8 cellular contexts compared by ENCODE assay signal in the genomic region with DNA sequence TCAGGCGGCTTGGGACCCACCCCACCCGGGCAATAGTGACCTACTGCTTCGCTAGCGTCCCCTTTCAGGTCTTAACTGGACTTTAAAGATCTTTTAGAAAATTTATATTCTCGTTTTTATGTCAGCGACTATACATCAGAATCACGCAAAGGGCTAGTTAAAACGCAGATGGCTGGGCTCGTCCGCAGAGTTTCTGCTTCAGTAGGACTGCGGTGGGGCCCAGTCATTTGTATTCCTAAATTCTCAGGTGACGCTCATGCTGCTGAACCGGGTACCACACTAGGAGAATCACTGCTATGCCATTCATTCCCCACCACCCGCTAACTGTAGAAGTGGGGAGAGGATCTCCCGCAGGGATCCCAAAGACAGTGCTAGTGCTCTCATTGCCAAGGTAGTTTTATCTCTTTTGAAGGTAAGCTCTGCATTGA. TPM values are rescaled to one million over a fixed set of nuclear protein-coding genes. Genes with fewer than 3 reads are reported as not detected.
DNase-seq lines count a peak whose midpoint lies in the region; ATAC-seq, FAIRE-seq and TF ChIP-seq lines count a peak whose summit lies in the region.

No MANE protein-coding gene starts in this region.

- WGBS in K562 (ENCODE audit: insufficient coverage, low coverage, missing lambda C conversion rate) = 8% methylated on average over 14 of the region's 15 CpGs
- 8 to 12% methylated on average over 14 to 15 of the region's 15 CpGs for WGBS in thyroid gland, 2 donors

- TF ChIP-seq POLR2A in K562 (conservative IDR thresholded peaks at IDR 0.05) (no peak), thyroid gland (IDR thresholded peaks at IDR 0.05) (no peak)

- no peaks in the 10 kb centered on the region for H3K79me2 ChIP-seq in K562 (ENCODE audit: control insufficient read depth, insufficient read depth, low read length)
- H3K79me2 ChIP-seq in neural progenitor cell (ENCODE audit: low read depth) = peaks cover 20% of the 10 kb centered on the region
- no peaks in the 10 kb centered on the region for H3K79me2 ChIP-seq in OCI-LY7 (ENCODE audit: insufficient read depth, low read depth, low read length)

- H3K4me3 ChIP-seq in HUES6 (ENCODE audit: low read depth, low read length) (peak overlapping the region; percentile 66), K562 (peak overlapping the region; percentile 54), neural progenitor cell (peak overlapping the region; percentile 89), thyroid gland (replicated peaks in 1 of 3) (peak overlapping the region in 1 of 3 donors; percentile 41), OCI-LY7 (ENCODE audit: low read depth, low read length, poor library complexity, severe bottlenecking) (no peak overlapping the region)

- H3K9me3 Mint-ChIP-seq in neural progenitor cell = no peaks in the 10 kb centered on the region

- no peaks in the 10 kb centered on the region for H3K9me3 ChIP-seq in HUES6 (ENCODE audit: control insufficient read depth, insufficient read depth, low read depth, low read length)
- no peaks in the 10 kb centered on the region for H3K9me3 ChIP-seq in K562 (replicated peaks; ENCODE audit: control insufficient read depth, insufficient read depth, low read depth, low read length)
- H3K9me3 ChIP-seq in neural progenitor cell (ENCODE audit: low read depth) = no peaks in the 10 kb centered on the region
- H3K9me3 ChIP-seq in thyroid gland = no peaks in the 10 kb centered on the region
- no peaks in the 10 kb centered on the region for H3K9me3 ChIP-seq in OCI-LY7 (ENCODE audit: low read length)

- TF ChIP-seq RAD21 in K562 (CRISPR knock-in tag; conservative IDR thresholded peaks at IDR 0.05 in 1 of 2, IDR thresholded peaks at IDR 0.05 in 1 of 2) = no peak

- H3K9me2 ChIP-seq in OCI-LY7 (ENCODE audit: insufficient read depth, low read length) = no peaks in the 10 kb centered on the region

- no peaks in the 10 kb centered on the region for H3K9me1 ChIP-seq in K562 (ENCODE audit: control insufficient read depth, insufficient read depth, low read length)

- H3K27ac Mint-ChIP-seq in neural progenitor cell = peak overlapping the region; percentile 28

- in situ Hi-C loops in K562 (cut with MboI) = no loop called here

- no peaks in the 10 kb centered on the region for H3K36me3 Mint-ChIP-seq in neural progenitor cell

- FAIRE-seq in K562 (lab: Jason Lieb, UNC) = peak; percentile 35

- H3K4me2 ChIP-seq in K562 (ENCODE audit: insufficient read depth, low read length) = peak overlapping the region; percentile 46
- H3K4me2 ChIP-seq in neural progenitor cell = peak overlapping the region; percentile 84
- no peak overlapping the region for H3K4me2 ChIP-seq in OCI-LY7 (ENCODE audit: low read length)

- peak overlapping the region; percentile 87 for H3K4me3 Mint-ChIP-seq in neural progenitor cell

- 0 out of 2 replicates have a peak overlapping the region, but pooled peaks have one; percentile 15 for H3K27ac ChIP-seq in HUES6 (ENCODE audit: low read depth, low read length)
- H3K27ac ChIP-seq in K562 (ENCODE audit: extremely low read depth, low read depth, low read length) = no peak overlapping the region
- H3K27ac ChIP-seq in neural progenitor cell = no peak overlapping the region
- H3K27ac ChIP-seq in thyroid gland = no peak overlapping the region
- no peak overlapping the region for H3K27ac ChIP-seq in OCI-LY7 (ENCODE audit: low read depth, low read length, poor library complexity, severe bottlenecking)

- peaks cover 45% of the 10 kb centered on the region for H3K4me1 Mint-ChIP-seq in neural progenitor cell

- DNase-seq in DMS53 treated with DMSO at 0.1 percent for 48 hours (lab: John Stamatoyannopoulos, UW; ENCODE audit: unreplicated experiment) (peak; percentile 73), K562 (ENCODE audit: extremely low read depth in 1 of 4, low spot score in 3 of 4) (no peak), neural progenitor cell (ENCODE audit: low spot score) (peak; percentile 74), thyroid gland (no peak), OCI-LY7 (ENCODE audit: low spot score) (no peak), activated gamma-delta T cell (lab: John Stamatoyannopoulos, UW) (no peak)

- H2AFZ ChIP-seq in K562 (ENCODE audit: low read depth, low read length) (peak overlapping the region; percentile 72), neural progenitor cell (replicated peaks) (peak overlapping the region; percentile 74), OCI-LY7 (ENCODE audit: low read length) (no peak overlapping the region)

- BruUV-seq in K562 (replicated peaks; lab: Mats Ljungman, UMichigan) (no TSS peak), OCI-LY7 (replicated peaks; lab: Mats Ljungman, UMichigan) (no TSS peak)

- ATAC-seq in K562 (no peak), GM18907 (IDR thresholded peaks at IDR 0.05; ENCODE audit: unreplicated experiment) (no peak)

- intact Hi-C loops in K562 (cut with micrococcal nuclease) = no loop called here
- intact Hi-C loops in thyroid gland (cut with DNase I) = no loop called here
- intact Hi-C loops in OCI-LY7 (cut with micrococcal nuclease; ENCODE audit: unreplicated experiment) = no loop called here

- H3K27me3 Mint-ChIP-seq in neural progenitor cell (ENCODE audit: insufficient read depth, low read depth) = peaks cover 32% of the 10 kb centered on the region

- CTCF ChIA-PET in K562 (lab: Yijun Ruan, JAX; ENCODE audit: low intra/inter-chr PET ratio) (no interaction called here), OCI-LY7 (lab: Charles Lee; ENCODE audit: unreplicated experiment) (no interaction called here)

- H3K36me3 ChIP-seq in HUES6 (ENCODE audit: control insufficient read depth, insufficient read depth, low read length) (no peaks in the 10 kb centered on the region), K562 (ENCODE audit: control insufficient read depth, insufficient read depth, low read length) (no peaks in the 10 kb centered on the region), neural progenitor cell (no peaks in the 10 kb centered on the region), thyroid gland (no peaks in the 10 kb centered on the region), OCI-LY7 (ENCODE audit: insufficient read depth, low read length) (no peaks in the 10 kb centered on the region)

- no peak for TF ChIP-seq EP300 in K562 (IDR thresholded peaks at IDR 0.05; ENCODE audit: low read length)

- H3K9ac ChIP-seq in HUES6 (ENCODE audit: low read length) = peak overlapping the region; percentile 21
- no peak overlapping the region; a peak in 1 of 4 replicates for H3K9ac ChIP-seq in K562 (ENCODE audit: insufficient read depth in 1 of 2, low read depth in 2 of 2, low read length in 2 of 2)
- no peak overlapping the region for H3K9ac ChIP-seq in neural progenitor cell

- peaks cover 47% of the 10 kb centered on the region for H3K27me3 ChIP-seq in HUES6 (ENCODE audit: control insufficient read depth, insufficient read depth, low read length)
- peaks cover 16 to 23% of the 10 kb centered on the region in 2 experiments for H3K27me3 ChIP-seq in K562 (ENCODE audit: control insufficient read depth in 2 of 2, insufficient read depth in 2 of 2, low read length in 2 of 2)
- H3K27me3 ChIP-seq in neural progenitor cell = peaks cover 35% of the 10 kb centered on the region
- H3K27me3 ChIP-seq in thyroid gland = peaks cover 42% of the 10 kb centered on the region

- H3F3A ChIP-seq in neural progenitor cell (ENCODE audit: low read depth) = peaks cover 55% of the 10 kb centered on the region

- POLR2A ChIA-PET in K562 (lab: Yijun Ruan, JAX) = no interaction called here
- POLR2A ChIA-PET in OCI-LY7 (lab: Charles Lee) = no interaction called here

- peaks cover 4% of the 10 kb centered on the region; the same call in 1 of the 2 replicates for H4K20me1 ChIP-seq in K562 (replicated peaks; ENCODE audit: control insufficient read depth, insufficient read depth, low read length)
- H4K20me1 ChIP-seq in neural progenitor cell (ENCODE audit: low read depth) = no peaks in the 10 kb centered on the region
- H4K20me1 ChIP-seq in OCI-LY7 (ENCODE audit: insufficient read depth, low read length) = no peaks in the 10 kb centered on the region

- peaks cover 43% of the 10 kb centered on the region for H3K4me1 ChIP-seq in HUES6 (ENCODE audit: control insufficient read depth, insufficient read depth, low read length)
- peaks cover 8 to 14% of the 10 kb centered on the region in 2 experiments; a peak in 3 of 5 replicates for H3K4me1 ChIP-seq in K562 (replicated peaks in 1 of 2; ENCODE audit: control insufficient read depth in 2 of 2, insufficient read depth in 2 of 2, low read length in 2 of 2)
- peaks cover 50% of the 10 kb centered on the region for H3K4me1 ChIP-seq in neural progenitor cell
- peaks cover 7 to 14% of the 10 kb centered on the region in 2 donors for H3K4me1 ChIP-seq in thyroid gland
- H3K4me1 ChIP-seq in OCI-LY7 (ENCODE audit: insufficient read depth, low read length, poor library complexity, severe bottlenecking) = no peaks in the 10 kb centered on the region

- TF ChIP-seq CTCF in K562 (IDR thresholded peaks at IDR 0.05 in 2 of 3, conservative IDR thresholded peaks at IDR 0.05 in 1 of 3; ENCODE audit: insufficient read depth in 2 of 3, low read depth in 1 of 3, low read length in 3 of 3) (no peak), neural progenitor cell (IDR thresholded peaks at IDR 0.05) (no peak), thyroid gland (IDR thresholded peaks at IDR 0.05) (no peak), OCI-LY7 (conservative IDR thresholded peaks at IDR 0.05; ENCODE audit: low read length) (no peak)

TF ChIP-seq in K562, 482 proteins besides CTCF, POLR2A, EP300 and RAD21 (continues in another document):
- no peak for TF ChIP-seq CBX2 (IDR thresholded peaks at IDR 0.05; ENCODE audit: insufficient read depth, low read length, poor library complexity, severe bottlenecking)

RNA-seq across cellular contexts. Expression of gene SP8, which starts 12.0 kb away (rescaled TPM):
- 0.53 and 0.62 TPM in 2 replicates for total RNA-seq in K562 (2011; cell fraction: chromatin; rRNA removed; ENCODE audit: low replicate concordance)
- 0.53 and 0.83 TPM in 2 replicates for total RNA-seq in K562 (2011; cell fraction: nucleolus; rRNA removed)
- 0.59 and 0.76 TPM in 2 replicates for total RNA-seq in K562 (2011; cell fraction: nucleoplasm; rRNA removed)
- 0.16 and 0.73 TPM in 2 replicates for total RNA-seq in K562 (2014; rRNA removed)
- 0.13 and 0.15 TPM in 2 replicates for total RNA-seq in K562 (2014; rRNA removed; fragmentation: Illumina TruSeq; extraction: Trizol)
- total RNA-seq in K562 (2015; rRNA removed; fragmentation: Illumina TruSeq; extraction: Trizol) = 0.14 and 0.15 TPM in 2 replicates
- 1.0 and 1.2 TPM in 2 replicates for total RNA-seq in K562 (2021)
- polyA plus RNA-seq in K562 (2011; rRNA removed) = 0.23 and 0.35 TPM in 2 replicates
- polyA plus RNA-seq in K562 (2011; cell fraction: cytosol; rRNA removed) = 0.22 and 1.8 TPM in 2 replicates
- polyA plus RNA-seq in K562 (2011; cell fraction: nucleus; rRNA removed) = 0.37 and 1.5 TPM in 2 replicates
- polyA plus RNA-seq in K562 (2012) = 0.27 and 0.30 TPM in 2 replicates
- polyA plus RNA-seq in K562 (2014; fragmentation: Illumina TruSeq; extraction: Trizol) = 0.18 and 0.19 TPM in 2 replicates
- polyA plus RNA-seq in K562 (2014; fragmentation: Nextera tagmentation; extraction: Ambion mirVana) = under 1 TPM; 0.04 to 0.06 TPM
- polyA plus RNA-seq in K562 (2014; rRNA removed) = 0.09 and 0.23 TPM in 2 replicates
- 0.12 and 0.56 TPM in 2 replicates for polyA minus RNA-seq in K562 (2011; rRNA and poly(A)+ RNA removed)
- polyA minus RNA-seq in K562 (2011; cell fraction: cytosol; rRNA and poly(A)+ RNA removed) = 0.86 TPM in 1 of 2 replicates, not detected in the other
- 0.89 and 2.0 TPM in 2 replicates for polyA minus RNA-seq in K562 (2011; cell fraction: nucleus; rRNA and poly(A)+ RNA removed)
- 19.8 and 60.7 TPM in 2 replicates for total RNA-seq in neural progenitor cell (ENCODE audit: low replicate concordance)
- total RNA-seq in thyroid gland = not detected
- total RNA-seq in OCI-LY7 (2014; rRNA removed; shearing (Covaris generic)) = not detected in 2 replicates
- not detected in 2 replicates for total RNA-seq in OCI-LY7 (2022)

Comparison
In these comparisons a context has a peak if more than half of its experiments do, and no peak if none do; other contexts are left out.
1. DNase-seq: peak in DMS53 treated with DMSO at 0.1 percent for 48 hours (single experiment) and neural progenitor cell (single experiment); none in K562 (0 of 4), thyroid gland (0 of 2), OCI-LY7 (single experiment) and activated gamma-delta T cell (single experiment).